1 cellular context compared by ENCODE assay signal in the genomic region with DNA sequence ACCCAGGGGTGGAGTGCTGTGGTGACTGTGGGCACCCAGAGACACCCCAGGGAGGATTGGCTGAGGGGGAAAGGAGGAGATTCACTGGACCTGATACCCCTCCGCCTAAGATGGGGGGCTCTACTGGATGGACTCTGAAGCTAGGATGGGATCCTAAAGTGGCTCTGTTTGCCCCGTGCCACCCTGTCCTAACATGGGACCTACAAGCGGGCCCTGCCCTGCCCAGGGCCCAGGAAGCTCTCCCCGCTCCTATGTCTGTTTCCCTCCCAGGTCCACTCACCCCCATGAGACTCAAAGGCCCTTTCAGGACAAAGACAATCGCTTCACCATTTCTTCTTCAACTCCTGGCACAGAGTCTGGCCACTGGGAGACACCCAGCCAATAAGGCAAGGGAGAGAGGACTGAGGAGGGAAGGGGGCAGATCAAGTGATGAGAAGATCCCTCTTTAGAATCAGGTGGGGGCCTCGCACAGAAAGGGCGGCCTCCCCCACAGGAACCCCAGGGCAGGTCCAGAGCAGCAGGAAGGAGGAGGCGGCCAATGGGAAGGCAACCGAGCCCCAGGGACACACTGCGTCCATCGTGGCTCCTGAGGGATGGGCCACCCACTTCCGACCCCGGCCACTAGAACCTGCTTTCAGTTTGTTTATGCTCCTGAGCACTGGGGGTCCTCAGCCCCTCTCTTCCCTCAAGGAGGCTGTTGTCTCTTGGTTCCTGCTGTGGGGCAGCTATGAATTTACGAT.
TF ChIP-seq lines count a peak whose summit lies in the region.

No MANE protein-coding gene starts in this region.

TF ChIP-seq in endothelial cell of umbilical vein, 7 proteins besides CTCF, POLR2A, EP300 and RAD21:
- TF ChIP-seq FOS (IDR thresholded peaks at IDR 0.05; ENCODE audit: borderline replicate concordance, insufficient read depth, low read length) (no peak), MYC (IDR thresholded peaks at IDR 0.05; ENCODE audit: low read depth, low read length) (no peak), JUN (IDR thresholded peaks at IDR 0.05; ENCODE audit: borderline replicate concordance, insufficient read depth, insufficient read length, low read depth) (no peak), POLR2AphosphoS5 (IDR thresholded peaks at IDR 0.05; ENCODE audit: insufficient read depth, low read depth, low read length) (no peak), EZH2 (IDR thresholded peaks at IDR 0.05; ENCODE audit: borderline replicate concordance, low read depth, low read length, severe bottlenecking) (no peak), GATA2 (IDR thresholded peaks at IDR 0.05; ENCODE audit: insufficient read depth, insufficient read length, low read depth, low read length) (no peak)
- TF ChIP-seq, protein P1, sequence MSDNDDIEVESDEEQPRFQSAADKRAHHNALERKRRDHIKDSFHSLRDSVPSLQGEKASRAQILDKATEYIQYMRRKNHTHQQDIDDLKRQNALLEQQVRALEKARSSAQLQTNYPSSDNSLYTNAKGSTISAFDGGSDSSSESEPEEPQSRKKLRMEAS (IDR thresholded peaks at IDR 0.05; ENCODE audit: insufficient read depth, insufficient read length): no peak
